1 cellular context compared by ENCODE assay signal in the genomic region with DNA sequence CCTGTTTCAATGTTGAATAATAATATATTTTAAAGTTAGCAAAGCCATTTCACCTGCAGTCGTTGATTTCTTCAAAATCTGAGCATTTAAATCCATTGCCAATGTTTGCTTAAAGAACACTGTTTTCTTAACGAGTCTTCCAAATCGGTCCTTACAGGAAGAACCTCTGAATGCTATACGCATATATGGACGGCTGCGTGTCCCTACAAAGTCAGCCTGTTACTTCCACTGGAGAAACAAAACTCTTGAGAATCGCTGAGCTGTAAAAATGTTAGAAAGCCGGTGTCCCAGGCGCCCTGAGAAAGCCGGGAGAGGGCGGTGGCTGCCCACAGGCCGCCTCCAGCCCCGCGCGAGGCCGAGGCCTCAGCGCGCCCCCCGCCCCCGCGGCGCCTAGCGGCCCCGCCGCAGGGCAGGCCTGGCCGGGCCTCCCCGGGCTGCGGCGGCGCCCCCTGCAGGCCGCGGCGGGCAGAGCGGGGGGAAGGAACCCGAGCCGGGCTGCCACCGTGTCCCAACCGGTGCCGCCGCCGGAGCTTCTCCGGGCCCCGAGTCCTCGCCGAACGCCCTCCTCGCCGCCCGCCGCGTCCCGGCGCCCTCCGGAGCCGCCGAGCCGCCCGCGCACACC.
TF ChIP-seq lines count a peak whose summit lies in the region.

A gene with protein sequence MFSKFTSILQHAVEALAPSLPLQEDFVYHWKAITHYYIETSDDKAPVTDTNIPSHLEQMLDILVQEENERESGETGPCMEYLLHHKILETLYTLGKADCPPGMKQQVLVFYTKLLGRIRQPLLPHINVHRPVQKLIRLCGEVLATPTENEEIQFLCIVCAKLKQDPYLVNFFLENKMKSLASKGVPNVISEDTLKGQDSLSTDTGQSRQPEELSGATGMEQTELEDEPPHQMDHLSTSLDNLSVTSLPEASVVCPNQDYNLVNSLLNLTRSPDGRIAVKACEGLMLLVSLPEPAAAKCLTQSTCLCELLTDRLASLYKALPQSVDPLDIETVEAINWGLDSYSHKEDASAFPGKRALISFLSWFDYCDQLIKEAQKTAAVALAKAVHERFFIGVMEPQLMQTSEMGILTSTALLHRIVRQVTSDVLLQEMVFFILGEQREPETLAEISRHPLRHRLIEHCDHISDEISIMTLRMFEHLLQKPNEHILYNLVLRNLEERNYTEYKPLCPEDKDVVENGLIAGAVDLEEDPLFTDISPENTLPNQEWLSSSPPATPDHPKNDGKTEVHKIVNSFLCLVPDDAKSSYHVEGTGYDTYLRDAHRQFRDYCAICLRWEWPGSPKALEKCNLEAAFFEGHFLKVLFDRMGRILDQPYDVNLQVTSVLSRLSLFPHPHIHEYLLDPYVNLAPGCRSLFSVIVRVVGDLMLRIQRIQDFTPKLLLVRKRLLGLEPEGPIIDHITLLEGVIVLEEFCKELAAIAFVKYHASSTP (plus strand): TSS at position 488 of the 622 bp plus-strand sequence. CDS start 299 bp downstream, outside the sequence.

TF ChIP-seq in SK-N-SH, 30 proteins besides CTCF, POLR2A, EP300 and RAD21:
- TF ChIP-seq, protein P1, sequence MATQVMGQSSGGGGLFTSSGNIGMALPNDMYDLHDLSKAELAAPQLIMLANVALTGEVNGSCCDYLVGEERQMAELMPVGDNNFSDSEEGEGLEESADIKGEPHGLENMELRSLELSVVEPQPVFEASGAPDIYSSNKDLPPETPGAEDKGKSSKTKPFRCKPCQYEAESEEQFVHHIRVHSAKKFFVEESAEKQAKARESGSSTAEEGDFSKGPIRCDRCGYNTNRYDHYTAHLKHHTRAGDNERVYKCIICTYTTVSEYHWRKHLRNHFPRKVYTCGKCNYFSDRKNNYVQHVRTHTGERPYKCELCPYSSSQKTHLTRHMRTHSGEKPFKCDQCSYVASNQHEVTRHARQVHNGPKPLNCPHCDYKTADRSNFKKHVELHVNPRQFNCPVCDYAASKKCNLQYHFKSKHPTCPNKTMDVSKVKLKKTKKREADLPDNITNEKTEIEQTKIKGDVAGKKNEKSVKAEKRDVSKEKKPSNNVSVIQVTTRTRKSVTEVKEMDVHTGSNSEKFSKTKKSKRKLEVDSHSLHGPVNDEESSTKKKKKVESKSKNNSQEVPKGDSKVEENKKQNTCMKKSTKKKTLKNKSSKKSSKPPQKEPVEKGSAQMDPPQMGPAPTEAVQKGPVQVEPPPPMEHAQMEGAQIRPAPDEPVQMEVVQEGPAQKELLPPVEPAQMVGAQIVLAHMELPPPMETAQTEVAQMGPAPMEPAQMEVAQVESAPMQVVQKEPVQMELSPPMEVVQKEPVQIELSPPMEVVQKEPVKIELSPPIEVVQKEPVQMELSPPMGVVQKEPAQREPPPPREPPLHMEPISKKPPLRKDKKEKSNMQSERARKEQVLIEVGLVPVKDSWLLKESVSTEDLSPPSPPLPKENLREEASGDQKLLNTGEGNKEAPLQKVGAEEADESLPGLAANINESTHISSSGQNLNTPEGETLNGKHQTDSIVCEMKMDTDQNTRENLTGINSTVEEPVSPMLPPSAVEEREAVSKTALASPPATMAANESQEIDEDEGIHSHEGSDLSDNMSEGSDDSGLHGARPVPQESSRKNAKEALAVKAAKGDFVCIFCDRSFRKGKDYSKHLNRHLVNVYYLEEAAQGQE (IDR thresholded peaks at IDR 0.05; ENCODE audit: low read depth, low read length), result no peak
- TF ChIP-seq CHD2 (IDR thresholded peaks at IDR 0.05; ENCODE audit: low read length, partially characterized antibody), result peak; percentile 11
- peak; percentile 9; the same call in 1 of the 2 replicates for TF ChIP-seq SIN3A (IDR thresholded peaks at IDR 0.05; ENCODE audit: borderline replicate concordance, low read depth, low read length)
- peak; percentile 25; the same call in 1 of the 2 replicates for TF ChIP-seq SMC3 (IDR thresholded peaks at IDR 0.05; ENCODE audit: low read depth, low read length)
- TF ChIP-seq, protein P2, sequence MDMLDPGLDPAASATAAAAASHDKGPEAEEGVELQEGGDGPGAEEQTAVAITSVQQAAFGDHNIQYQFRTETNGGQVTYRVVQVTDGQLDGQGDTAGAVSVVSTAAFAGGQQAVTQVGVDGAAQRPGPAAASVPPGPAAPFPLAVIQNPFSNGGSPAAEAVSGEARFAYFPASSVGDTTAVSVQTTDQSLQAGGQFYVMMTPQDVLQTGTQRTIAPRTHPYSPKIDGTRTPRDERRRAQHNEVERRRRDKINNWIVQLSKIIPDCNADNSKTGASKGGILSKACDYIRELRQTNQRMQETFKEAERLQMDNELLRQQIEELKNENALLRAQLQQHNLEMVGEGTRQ (IDR thresholded peaks at IDR 0.05; ENCODE audit: borderline replicate concordance, low read depth, low read length), result 0 out of 2 replicates have a peak, but pooled peaks have one; percentile 17
- TF ChIP-seq MEF2A (IDR thresholded peaks at IDR 0.05; ENCODE audit: borderline replicate concordance, low read depth), result no peak
